ENCODE assay signal across 1 cellular context in genomic region chr9:128094166-128094949, GRCh38.
A peak's percentile ranks its signal among the peaks of the same experiment; 100 is the strongest.
TF ChIP-seq lines count a peak whose summit lies in the region.

No MANE protein-coding gene starts in this region.

TF ChIP-seq in HepG2, 621 proteins besides CTCF, POLR2A, EP300 and RAD21:
- TF ChIP-seq RFX3 (CRISPR knock-in tag; IDR thresholded peaks at IDR 0.05) (peak; percentile 52; the same call in 1 of the 2 replicates), NFYB (CRISPR knock-in tag; IDR thresholded peaks at IDR 0.05) (peak; percentile 59), NFYC (CRISPR knock-in tag; IDR thresholded peaks at IDR 0.05) (peak; percentile 49; the same call in 1 of the 2 replicates), HNF1B (CRISPR knock-in tag; IDR thresholded peaks at IDR 0.05) (no peak), MXI1 (IDR thresholded peaks at IDR 0.05; ENCODE audit: borderline replicate concordance, low read depth, low read length) (peak; percentile 25; the same call in 1 of the 3 replicates), RFX1 (IDR thresholded peaks at IDR 0.05) (peak; percentile 66; the same call in 1 of the 2 replicates)
